ENCODE assay signal across 1 cellular context in genomic region chr5:140084466-140084865, GRCh38.
TF ChIP-seq lines count a peak whose summit lies in the region.

No MANE protein-coding gene starts in this region.

TF ChIP-seq in WTC11, 78 proteins besides CTCF, POLR2A, EP300 and RAD21 (continued from another document):
- TF ChIP-seq TCF7 (CRISPR knock-in tag; IDR thresholded peaks at IDR 0.05; ENCODE audit: low read depth) (no peak), ATF2 (CRISPR knock-in tag; IDR thresholded peaks at IDR 0.05; ENCODE audit: borderline replicate concordance, low read depth) (no peak), MAX (CRISPR knock-in tag; IDR thresholded peaks at IDR 0.05) (no peak), HMGXB4 (CRISPR knock-in tag; IDR thresholded peaks at IDR 0.05) (no peak), IRF2 (CRISPR knock-in tag; IDR thresholded peaks at IDR 0.05; ENCODE audit: borderline replicate concordance, low read depth) (no peak), FOXP1 (CRISPR knock-in tag; IDR thresholded peaks at IDR 0.05; ENCODE audit: borderline replicate concordance) (no peak), ZNF532 (CRISPR knock-in tag; IDR thresholded peaks at IDR 0.05; ENCODE audit: borderline replicate concordance) (no peak), E2F5 (CRISPR knock-in tag; IDR thresholded peaks at IDR 0.05) (no peak), JAZF1 (CRISPR knock-in tag; IDR thresholded peaks at IDR 0.05) (no peak), GRHL2 (CRISPR knock-in tag; IDR thresholded peaks at IDR 0.05; ENCODE audit: insufficient replicate concordance, severe bottlenecking) (no peak), JUN (CRISPR knock-in tag; IDR thresholded peaks at IDR 0.05) (no peak)
